Comparison of ENCODE assay signal across 28 cellular contexts in genomic region chr19:47651691-47652090, GRCh38. TPM values are rescaled to one million over a fixed set of nuclear protein-coding genes. Genes with fewer than 3 reads are reported as not detected.
A peak's percentile ranks its signal among the peaks of the same experiment; 100 is the strongest.
DNase-seq lines count a peak whose midpoint lies in the region; ATAC-seq and TF ChIP-seq lines count a peak whose summit lies in the region.
"Had no signal": no experiment of that assay in that cellular context is flagged by ENCODE, and none has a peak within 500 bp of the region (broad histone marks: within the 10 kb centered on the region; RNA-seq: fewer than 3 reads in every experiment).

No MANE protein-coding gene starts in this region.

- H3K79me1 ChIP-seq in H9 (ENCODE audit: insufficient read depth, low read depth, low read length, poor library complexity, severe bottlenecking): peaks cover 11% of the 10 kb centered on the region

- H2BK20ac ChIP-seq in H9 (ENCODE audit: low read depth, low read length, poor library complexity, severe bottlenecking): no peak overlapping the region

- H3K4me3 Mint-ChIP-seq in Caco-2 (ENCODE audit: unreplicated experiment) (no peak overlapping the region), H9 (no peak overlapping the region), progenitor cell of endocrine pancreas (ENCODE audit: low read depth) (no peak overlapping the region)
- H3K4me3 Mint-ChIP-seq: activated CD4-positive, alpha-beta T cell treated with anti-CD3 and anti-CD28 coated beads for 36 hours; activated naive CD8-positive, alpha-beta T cell; T-helper 2 cell treated with Interferon-gamma antibody and Interleukin-4, amounts not matched to agents 5 μg/mL and 100 μg/mL, for 36 hours had no signal

- H3K79me2 ChIP-seq in H9 (ENCODE audit: insufficient read depth, low read length): peaks cover 10% of the 10 kb centered on the region; the same call in 1 of the 2 replicates

- H4K5ac ChIP-seq in H9 (ENCODE audit: insufficient read length, low read depth, low read length): no peak overlapping the region

- H3K23me2 ChIP-seq in H9 (ENCODE audit: insufficient read length, low read depth, low read length, poor library complexity, severe bottlenecking): no peaks in the 10 kb centered on the region

- H3K27ac Mint-ChIP-seq in Caco-2 (ENCODE audit: unreplicated experiment): peak overlapping the region; percentile 99
- H3K27ac Mint-ChIP-seq in H9: peak overlapping the region in 2 of 3 experiments; percentile 63 to 78; a peak in 2 of 7 replicates
- peak overlapping the region; percentile 71 for H3K27ac Mint-ChIP-seq in progenitor cell of endocrine pancreas
- H3K27ac Mint-ChIP-seq: activated CD4-positive, alpha-beta T cell treated with anti-CD3 and anti-CD28 coated beads for 36 hours; activated naive CD8-positive, alpha-beta T cell; T-helper 2 cell treated with Interferon-gamma antibody and Interleukin-4, amounts not matched to agents 5 μg/mL and 100 μg/mL, for 36 hours had no signal

- intact Hi-C loops in Caco-2 (cut with micrococcal nuclease; ENCODE audit: unreplicated experiment) (no loop called here), mucosa of descending colon (cut with DNase I, micrococcal nuclease) (no loop called here)

- H4K91ac ChIP-seq in H9 (ENCODE audit: insufficient read length, low read depth, low read length): no peak overlapping the region

- H3K27ac ChIP-seq in H9 (ENCODE audit: insufficient read length, low read depth, low read length): no peak overlapping the region
- H3K27ac ChIP-seq: BLaER1 treated with 17β-estradiol and CSF1 and Interleukin-3, amounts not matched to agents 10 nM and 100 nM; colonic mucosa; neutrophil; thyroid gland had no signal

- no peaks in the 10 kb centered on the region for H4K20me1 ChIP-seq in H9 (ENCODE audit: control insufficient read depth, insufficient read depth, insufficient read length)

- no peak overlapping the region for H3K4me2 ChIP-seq in H9 (ENCODE audit: insufficient read depth, insufficient read length, low read length)
- H3K4me2 ChIP-seq: BLaER1 treated with 17β-estradiol and CSF1 and Interleukin-3, amounts not matched to agents 10 nM and 100 nM had no signal

- no peak overlapping the region for H3K4ac ChIP-seq in H9 (ENCODE audit: low read depth, low read length)

- H3K36me3 Mint-ChIP-seq in Caco-2 (ENCODE audit: insufficient read depth, unreplicated experiment) (peaks cover 88% of the 10 kb centered on the region), H9 (ENCODE audit: insufficient read depth in 1 of 3, low read depth in 3 of 3) (peaks cover 22 to 35% (median 34%) of the 10 kb centered on the region in 3 experiments), progenitor cell of endocrine pancreas (ENCODE audit: insufficient read depth) (peaks cover 39% of the 10 kb centered on the region)

- WGBS in H9 (ENCODE audit: extremely low coverage, insufficient read length, low lambda C conversion rate): no CpG with 5 or more reads among the region's 9 CpGs

- TF ChIP-seq CTCF in Caco-2 (IDR thresholded peaks at IDR 0.05; ENCODE audit: insufficient read depth in 1 of 2, low read depth in 1 of 2, low read length in 1 of 2, severe bottlenecking in 1 of 2, unreplicated experiment in 1 of 2) (no peak), H9 (conservative IDR thresholded peaks at IDR 0.05) (peak; percentile 33; the same call in 1 of the 3 replicates), progenitor cell of endocrine pancreas (IDR thresholded peaks at IDR 0.05; ENCODE audit: unreplicated experiment) (no peak), mucosa of descending colon (IDR thresholded peaks at IDR 0.05) (no peak)

- H3K27me3 ChIP-seq in Caco-2 (replicated peaks; ENCODE audit: control insufficient read depth, insufficient read depth, low read length) (no peaks in the 10 kb centered on the region), H9 (ENCODE audit: insufficient read depth, low read length) (no peaks in the 10 kb centered on the region)
- H3K27me3 ChIP-seq: BLaER1 treated with 17β-estradiol and CSF1 and Interleukin-3, amounts not matched to agents 10 nM and 100 nM; colonic mucosa; neutrophil; sigmoid colon; thyroid gland had no signal

- H3K4me1 ChIP-seq in Caco-2 (peaks cover 29% of the 10 kb centered on the region), H9 (ENCODE audit: insufficient read depth, low read length) (peaks cover 6% of the 10 kb centered on the region; the same call in 1 of the 2 replicates), mucosa of descending colon (ENCODE audit: low read depth) (no peaks in the 10 kb centered on the region)

- no peaks in the 10 kb centered on the region for H3K9me3 Mint-ChIP-seq in Caco-2 (ENCODE audit: unreplicated experiment)
- peaks cover 6 to 10% of the 10 kb centered on the region in 2 experiments; a peak in 4 of 5 replicates for H3K9me3 Mint-ChIP-seq in H9
- peaks cover 4% of the 10 kb centered on the region for H3K9me3 Mint-ChIP-seq in progenitor cell of endocrine pancreas (ENCODE audit: low read depth)

- CTCF ChIA-PET in Caco-2 (lab: Charles Lee): no interaction called here

- H3K18ac ChIP-seq in H9 (ENCODE audit: insufficient read length, low read depth, low read length): no peak overlapping the region

- DNase-seq in Caco-2: no peak
- no peak for DNase-seq in H9
- DNase-seq in cerebellar cortex (ENCODE audit: low spot score): peak; percentile 47
- DNase-seq in progenitor cell of endocrine pancreas (ENCODE audit: low spot score, unreplicated experiment): no peak
- no peak for DNase-seq in mucosa of descending colon
- no peak for DNase-seq in NCI-H226
- DNase-seq: activated CD4-positive, alpha-beta T cell treated with anti-CD3 and anti-CD28 coated beads for 36 hours; activated CD8-positive, alpha-beta memory T cell treated with anti-CD3 and anti-CD28 coated beads for 24 hours; activated effector memory CD4-positive, alpha-beta T cell treated with anti-CD3 and anti-CD28 coated beads, Interleukin-2, amount 50 U/mL, for 16 hours; activated T-cell treated with anti-CD3 and anti-CD28 coated beads for 4 hours; colonic mucosa; effector memory CD4-positive, alpha-beta T cell; head of caudate nucleus; Kasumi-1; NCI-H1436; NCI-H2081; NCI-H526; NK-92 treated with Interleukin-12 subunit alpha and Interleukin-12 subunit beta, amount 100 ng/mL, for 24 hours; SIG-M5; sigmoid colon; stimulated activated CD4-positive, alpha-beta T cell treated with anti-CD3 and anti-CD28 coated beads, Interleukin-12 subunit alpha, Interleukin-12 subunit beta, amount 100 ng/mL, for 4 hours; stimulated activated CD4-positive, alpha-beta T cell treated with anti-CD3 and anti-CD28 coated beads, Interleukin-2, amount 100 ng/mL, for 48 hours; thyroid gland had no signal

- H3K9ac ChIP-seq in H9 (ENCODE audit: extremely low read depth, insufficient read length, low read length): no peak overlapping the region
- H3K9ac ChIP-seq: BLaER1 treated with 17β-estradiol and CSF1 and Interleukin-3, amounts not matched to agents 10 nM and 100 nM had no signal

- H3K27me3 Mint-ChIP-seq in Caco-2 (ENCODE audit: insufficient read depth, unreplicated experiment) (no peaks in the 10 kb centered on the region), H9 (ENCODE audit: low read depth) (no peaks in the 10 kb centered on the region; the same call in 1 of the 2 replicates), progenitor cell of endocrine pancreas (no peaks in the 10 kb centered on the region)
- H3K27me3 Mint-ChIP-seq: activated CD4-positive, alpha-beta T cell treated with anti-CD3 and anti-CD28 coated beads for 36 hours; activated naive CD8-positive, alpha-beta T cell had no signal

- no peak overlapping the region for H2BK12ac ChIP-seq in H9 (ENCODE audit: insufficient read length, low read depth, low read length)

- BruUV-seq in Caco-2 (replicated peaks; lab: Mats Ljungman, UMichigan): no TSS peak

- H2BK120ac ChIP-seq in H9 (ENCODE audit: low read depth, low read length, poor library complexity, severe bottlenecking): no peak overlapping the region

- no peak overlapping the region for H3T11ph ChIP-seq in H9 (ENCODE audit: low read length)

- no peak overlapping the region for H3K14ac ChIP-seq in H9 (ENCODE audit: insufficient read depth, low read length)

- ATAC-seq in mucosa of descending colon (no peak), HG03520 (IDR thresholded peaks at IDR 0.05; ENCODE audit: unreplicated experiment) (no peak)
- ATAC-seq: activated CD4-positive, alpha-beta T cell treated with anti-CD3 and anti-CD28 coated beads for 36 hours had no signal

- H2BK15ac ChIP-seq in H9 (ENCODE audit: low read depth, low read length): no peak overlapping the region

- POLR2A ChIA-PET in Caco-2 (lab: Charles Lee): no interaction called here

- H2AK5ac ChIP-seq in H9 (ENCODE audit: insufficient read length, low read length): no peak overlapping the region

- H2BK5ac ChIP-seq in H9 (ENCODE audit: insufficient read length, low read length): no peak overlapping the region

- no peak overlapping the region for H4K8ac ChIP-seq in H9 (replicated peaks; ENCODE audit: insufficient read length, low read depth, low read length)

- H3K56ac ChIP-seq in H9 (ENCODE audit: insufficient read length, low read depth, low read length): no peak overlapping the region

- no peak overlapping the region for H3K23ac ChIP-seq in H9 (ENCODE audit: insufficient read length, low read depth, low read length)

- H3K4me3 ChIP-seq in Caco-2 (ENCODE audit: low read depth, low read length) (no peak overlapping the region), mucosa of descending colon (no peak overlapping the region)
- H3K4me3 ChIP-seq: BLaER1 treated with 17β-estradiol and CSF1 and Interleukin-3, amounts not matched to agents 10 nM and 100 nM; colonic mucosa; sigmoid colon; thyroid gland had no signal

- H2AFZ ChIP-seq in H9 (ENCODE audit: low read length): no peak overlapping the region

- H3K9me3 ChIP-seq in Caco-2: peaks cover 13% of the 10 kb centered on the region
- H3K9me3 ChIP-seq in H9 (ENCODE audit: control insufficient read depth, low read depth, low read length): peaks cover 4% of the 10 kb centered on the region
- H3K9me3 ChIP-seq in mucosa of descending colon: no peaks in the 10 kb centered on the region
- H3K9me3 ChIP-seq: colonic mucosa, neutrophil, sigmoid colon, thyroid gland had no signal

- H3K36me3 ChIP-seq in Caco-2 (ENCODE audit: control insufficient read depth, insufficient read depth, low read length) (no peaks in the 10 kb centered on the region; the same call in none of the 2 replicates), mucosa of descending colon (ENCODE audit: low read depth) (no peaks in the 10 kb centered on the region)
- H3K36me3 ChIP-seq: colonic mucosa, thyroid gland had no signal

- H3K4me1 Mint-ChIP-seq in Caco-2 (ENCODE audit: low read depth, unreplicated experiment) (peaks cover 52% of the 10 kb centered on the region), H9 (peaks cover 11 to 18% of the 10 kb centered on the region in 2 experiments), progenitor cell of endocrine pancreas (ENCODE audit: low read depth) (peaks cover 18% of the 10 kb centered on the region)

RNA-seq across cellular contexts. Expression of gene BICRA, which starts 42.8 kb away (rescaled TPM):
- total RNA-seq in Caco-2 (2022) (34.3 and 38.8 TPM in 2 replicates), H9 (2021) (26.8 and 29.3 TPM in 2 replicates), progenitor cell of endocrine pancreas (31.9 and 37.4 TPM in 2 replicates), mucosa of descending colon (10 to 100 TPM; 18.1 to 19.7 (median 18.5) TPM)
